In the genomic region with DNA sequence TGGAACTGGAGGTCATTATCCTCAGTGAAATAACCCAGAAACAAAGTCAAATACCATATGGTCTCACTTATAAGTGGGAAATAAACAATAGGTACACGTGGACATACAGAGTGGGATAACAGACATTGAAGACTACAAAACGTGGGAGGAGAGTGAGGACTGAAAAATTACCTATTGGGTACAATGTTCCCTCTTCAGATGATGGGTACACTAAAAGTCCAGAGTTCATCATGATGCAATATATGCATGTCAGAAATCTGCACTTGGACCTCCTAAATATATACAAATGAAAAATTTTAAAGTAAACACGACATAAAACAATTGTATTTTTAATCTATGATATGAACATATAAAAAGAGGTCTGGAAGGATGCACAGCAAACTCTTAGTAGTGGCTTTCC, we compare ENCODE assay signal across 21 cellular contexts.
A peak's percentile ranks its signal among the peaks of the same experiment; 100 is the strongest.
DNase-seq lines count a peak whose midpoint lies in the region; ATAC-seq, FAIRE-seq and TF ChIP-seq lines count a peak whose summit lies in the region.
"Had no signal": no experiment of that assay in that cellular context is flagged by ENCODE, and none has a peak within 500 bp of the region (broad histone marks: within the 10 kb centered on the region; RNA-seq: fewer than 3 reads in every experiment).

No MANE protein-coding gene starts in this region.

- H3K4me1 Mint-ChIP-seq in activated T-cell treated with anti-CD3 and anti-CD28 coated beads, Interleukin-2, amount 50 U/mL, for 24 hours (ENCODE audit: low read depth): peaks cover 9% of the 10 kb centered on the region
- H3K4me1 Mint-ChIP-seq: B cell had no signal

- ATAC-seq in left lobe of liver: peak; percentile 70
- ATAC-seq: A549; CD8-positive, alpha-beta T cell had no signal

- no peak overlapping the region for H3K27ac ChIP-seq in liver (ENCODE audit: low read depth in 1 of 2, low read length in 2 of 2)
- H3K27ac ChIP-seq: 22Rv1; A549; BLaER1 treated with 17β-estradiol and CSF1 and Interleukin-3, amounts not matched to agents 10 nM and 100 nM; C4-2B had no signal

- 26% methylated on average over 3 of the region's 3 CpGs for WGBS in liver

- no peaks in the 10 kb centered on the region for H3K36me3 Mint-ChIP-seq in activated T-cell treated with anti-CD3 and anti-CD28 coated beads, Interleukin-2, amount 50 U/mL, for 24 hours (ENCODE audit: low read depth)
- H3K36me3 Mint-ChIP-seq: CD8-positive, alpha-beta T cell had no signal

- H3K4me3 Mint-ChIP-seq in activated T-cell treated with anti-CD3 and anti-CD28 coated beads, Interleukin-2, amount 50 U/mL, for 24 hours: no peak overlapping the region
- H3K4me3 Mint-ChIP-seq: B cell; CD4-positive, alpha-beta T cell; CD8-positive, alpha-beta T cell had no signal

- H3K27ac Mint-ChIP-seq in activated T-cell treated with anti-CD3 and anti-CD28 coated beads, Interleukin-2, amount 50 U/mL, for 24 hours: no peak overlapping the region
- H3K27ac Mint-ChIP-seq: B cell; CD4-positive, alpha-beta T cell; CD8-positive, alpha-beta T cell had no signal

- no peaks in the 10 kb centered on the region for H3K27me3 Mint-ChIP-seq in activated T-cell treated with anti-CD3 and anti-CD28 coated beads, Interleukin-2, amount 50 U/mL, for 24 hours
- H3K27me3 Mint-ChIP-seq: B cell; CD4-positive, alpha-beta T cell had no signal

- no peak for TF ChIP-seq POLR2A in H54 (IDR thresholded peaks at IDR 0.05; ENCODE audit: low read depth, low read length)

- H3K4me3 ChIP-seq in liver (ENCODE audit: low read depth in 1 of 3, low read length in 3 of 3): no peak overlapping the region
- H3K4me3 ChIP-seq: A549; BLaER1 treated with 17β-estradiol and CSF1 and Interleukin-3, amounts not matched to agents 10 nM and 100 nM had no signal

- H3K36me3 ChIP-seq in liver (ENCODE audit: control insufficient read depth in 4 of 4, insufficient read depth in 3 of 4, low read depth in 1 of 4, low read length in 3 of 4): no peaks in the 10 kb centered on the region
- H3K36me3 ChIP-seq: BLaER1 treated with 17β-estradiol and CSF1 and Interleukin-3, amounts not matched to agents 10 nM and 100 nM had no signal

- no peak overlapping the region for H3K9ac ChIP-seq in liver (ENCODE audit: low read depth in 1 of 2, low read length in 2 of 2)
- H3K9ac ChIP-seq: BLaER1 treated with 17β-estradiol and CSF1 and Interleukin-3, amounts not matched to agents 10 nM and 100 nM had no signal

- TF ChIP-seq CTCF in liver (IDR thresholded peaks at IDR 0.05; ENCODE audit: low read depth, low read length, missing input control): no peak

- peaks cover 0 to 7% (median 3%) of the 10 kb centered on the region in 4 donors for H3K4me1 ChIP-seq in liver (ENCODE audit: control insufficient read depth in 4 of 4, insufficient read depth in 4 of 4, low read length in 3 of 4)
- H3K4me1 ChIP-seq: A549, Caco-2 had no signal

- H3K9me3 ChIP-seq in liver (ENCODE audit: control insufficient read depth in 4 of 4, low read length in 3 of 4): peaks cover 0 to under 1% (median 0%) of the 10 kb centered on the region in 4 donors

- no peak for DNase-seq in H54 (ENCODE audit: insufficient read length, low spot score)
- no peak for DNase-seq in left lobe of liver (ENCODE audit: low spot score)
- no peak for DNase-seq in cerebellum (ENCODE audit: low spot score)
- no peak for DNase-seq in NCI-H1092 (lab: John Stamatoyannopoulos, UW)
- DNase-seq in activated T-cell treated with anti-CD3 and anti-CD28 coated beads, Interleukin-2, amount 50 U/mL, for 24 hours: no peak
- DNase-seq: AML-193; Caco-2; Calu3; CD4-positive, alpha-beta T cell; CD8-positive, alpha-beta T cell; DMS79 treated with DMSO at 0.1 percent for 48 hours; GF-D8 had no signal

- peak in 1 of 2 donors; percentile 6 for TF ChIP-seq RAD21 in liver (IDR thresholded peaks at IDR 0.05)

- peaks cover 9% of the 10 kb centered on the region for H3K9me3 Mint-ChIP-seq in activated T-cell treated with anti-CD3 and anti-CD28 coated beads, Interleukin-2, amount 50 U/mL, for 24 hours

- peak; percentile 33 for FAIRE-seq in H54 (lab: Jason Lieb, UNC)
- FAIRE-seq: A549, D721Med, GM12891, GM19239 had no signal

- no peaks in the 10 kb centered on the region for H3K27me3 ChIP-seq in liver (ENCODE audit: control insufficient read depth in 4 of 4, insufficient read depth in 4 of 4, low read length in 3 of 4)
- H3K27me3 ChIP-seq: BLaER1 treated with 17β-estradiol and CSF1 and Interleukin-3, amounts not matched to agents 10 nM and 100 nM had no signal

TF ChIP-seq in liver, 16 proteins besides CTCF, POLR2A, EP300 and RAD21:
- TF ChIP-seq, protein P1, sequence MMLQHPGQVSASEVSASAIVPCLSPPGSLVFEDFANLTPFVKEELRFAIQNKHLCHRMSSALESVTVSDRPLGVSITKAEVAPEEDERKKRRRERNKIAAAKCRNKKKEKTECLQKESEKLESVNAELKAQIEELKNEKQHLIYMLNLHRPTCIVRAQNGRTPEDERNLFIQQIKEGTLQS (IDR thresholded peaks at IDR 0.05): peak; percentile 67
- TF ChIP-seq HNF4A (conservative IDR thresholded peaks at IDR 0.05): peak; percentile 93 to 95
- TF ChIP-seq FOXA2 (IDR thresholded peaks at IDR 0.05): no peak
- no peak for TF ChIP-seq TAF1 (conservative IDR thresholded peaks at IDR 0.05)
- TF ChIP-seq, protein P2, sequence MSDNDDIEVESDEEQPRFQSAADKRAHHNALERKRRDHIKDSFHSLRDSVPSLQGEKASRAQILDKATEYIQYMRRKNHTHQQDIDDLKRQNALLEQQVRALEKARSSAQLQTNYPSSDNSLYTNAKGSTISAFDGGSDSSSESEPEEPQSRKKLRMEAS (IDR thresholded peaks at IDR 0.05): no peak
- TF ChIP-seq, protein P3, sequence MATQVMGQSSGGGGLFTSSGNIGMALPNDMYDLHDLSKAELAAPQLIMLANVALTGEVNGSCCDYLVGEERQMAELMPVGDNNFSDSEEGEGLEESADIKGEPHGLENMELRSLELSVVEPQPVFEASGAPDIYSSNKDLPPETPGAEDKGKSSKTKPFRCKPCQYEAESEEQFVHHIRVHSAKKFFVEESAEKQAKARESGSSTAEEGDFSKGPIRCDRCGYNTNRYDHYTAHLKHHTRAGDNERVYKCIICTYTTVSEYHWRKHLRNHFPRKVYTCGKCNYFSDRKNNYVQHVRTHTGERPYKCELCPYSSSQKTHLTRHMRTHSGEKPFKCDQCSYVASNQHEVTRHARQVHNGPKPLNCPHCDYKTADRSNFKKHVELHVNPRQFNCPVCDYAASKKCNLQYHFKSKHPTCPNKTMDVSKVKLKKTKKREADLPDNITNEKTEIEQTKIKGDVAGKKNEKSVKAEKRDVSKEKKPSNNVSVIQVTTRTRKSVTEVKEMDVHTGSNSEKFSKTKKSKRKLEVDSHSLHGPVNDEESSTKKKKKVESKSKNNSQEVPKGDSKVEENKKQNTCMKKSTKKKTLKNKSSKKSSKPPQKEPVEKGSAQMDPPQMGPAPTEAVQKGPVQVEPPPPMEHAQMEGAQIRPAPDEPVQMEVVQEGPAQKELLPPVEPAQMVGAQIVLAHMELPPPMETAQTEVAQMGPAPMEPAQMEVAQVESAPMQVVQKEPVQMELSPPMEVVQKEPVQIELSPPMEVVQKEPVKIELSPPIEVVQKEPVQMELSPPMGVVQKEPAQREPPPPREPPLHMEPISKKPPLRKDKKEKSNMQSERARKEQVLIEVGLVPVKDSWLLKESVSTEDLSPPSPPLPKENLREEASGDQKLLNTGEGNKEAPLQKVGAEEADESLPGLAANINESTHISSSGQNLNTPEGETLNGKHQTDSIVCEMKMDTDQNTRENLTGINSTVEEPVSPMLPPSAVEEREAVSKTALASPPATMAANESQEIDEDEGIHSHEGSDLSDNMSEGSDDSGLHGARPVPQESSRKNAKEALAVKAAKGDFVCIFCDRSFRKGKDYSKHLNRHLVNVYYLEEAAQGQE (IDR thresholded peaks at IDR 0.05): no peak
- peak; percentile 54 for TF ChIP-seq SP1 (IDR thresholded peaks at IDR 0.05)
- TF ChIP-seq YY1 (IDR thresholded peaks at IDR 0.05): peak; percentile 33
- TF ChIP-seq JUND (IDR thresholded peaks at IDR 0.05): no peak
- no peak for TF ChIP-seq FOXA1 (IDR thresholded peaks at IDR 0.05)
- TF ChIP-seq HNF4G (IDR thresholded peaks at IDR 0.05): peak; percentile 83
- peak; percentile 20 to 43 for TF ChIP-seq RXRA (IDR thresholded peaks at IDR 0.05)
- no peak for TF ChIP-seq NR2F2 (IDR thresholded peaks at IDR 0.05)
- TF ChIP-seq, protein P4, sequence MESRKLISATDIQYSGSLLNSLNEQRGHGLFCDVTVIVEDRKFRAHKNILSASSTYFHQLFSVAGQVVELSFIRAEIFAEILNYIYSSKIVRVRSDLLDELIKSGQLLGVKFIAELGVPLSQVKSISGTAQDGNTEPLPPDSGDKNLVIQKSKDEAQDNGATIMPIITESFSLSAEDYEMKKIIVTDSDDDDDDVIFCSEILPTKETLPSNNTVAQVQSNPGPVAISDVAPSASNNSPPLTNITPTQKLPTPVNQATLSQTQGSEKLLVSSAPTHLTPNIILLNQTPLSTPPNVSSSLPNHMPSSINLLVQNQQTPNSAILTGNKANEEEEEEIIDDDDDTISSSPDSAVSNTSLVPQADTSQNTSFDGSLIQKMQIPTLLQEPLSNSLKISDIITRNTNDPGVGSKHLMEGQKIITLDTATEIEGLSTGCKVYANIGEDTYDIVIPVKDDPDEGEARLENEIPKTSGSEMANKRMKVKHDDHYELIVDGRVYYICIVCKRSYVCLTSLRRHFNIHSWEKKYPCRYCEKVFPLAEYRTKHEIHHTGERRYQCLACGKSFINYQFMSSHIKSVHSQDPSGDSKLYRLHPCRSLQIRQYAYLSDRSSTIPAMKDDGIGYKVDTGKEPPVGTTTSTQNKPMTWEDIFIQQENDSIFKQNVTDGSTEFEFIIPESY (IDR thresholded peaks at IDR 0.05): peak; percentile 25
